In the genomic region with DNA sequence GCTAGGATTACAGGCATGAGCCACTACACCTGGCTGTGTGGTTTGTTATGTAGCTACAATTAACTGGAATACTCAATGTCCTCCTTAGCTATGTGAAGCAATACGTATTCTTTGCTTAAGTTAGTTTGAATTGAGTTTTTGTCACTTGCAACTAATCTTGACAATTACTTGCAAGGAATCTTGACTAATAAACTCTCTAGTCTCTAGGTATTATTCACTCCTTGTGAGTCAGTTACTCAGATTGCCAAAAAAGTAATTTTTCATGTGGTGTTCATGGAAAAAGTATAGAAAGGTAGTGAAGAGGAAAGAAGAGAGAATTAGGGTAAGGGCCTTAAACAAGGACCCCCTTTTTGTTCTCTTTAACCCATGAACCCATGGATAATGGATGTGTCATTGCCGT, we compare ENCODE assay signal across 1 cellular context.
TF ChIP-seq lines count a peak whose summit lies in the region.

No MANE protein-coding gene starts in this region.

TF ChIP-seq in HEK293, 187 proteins besides CTCF, POLR2A, EP300 and RAD21 (continued from another document):
- TF ChIP-seq, protein P1, sequence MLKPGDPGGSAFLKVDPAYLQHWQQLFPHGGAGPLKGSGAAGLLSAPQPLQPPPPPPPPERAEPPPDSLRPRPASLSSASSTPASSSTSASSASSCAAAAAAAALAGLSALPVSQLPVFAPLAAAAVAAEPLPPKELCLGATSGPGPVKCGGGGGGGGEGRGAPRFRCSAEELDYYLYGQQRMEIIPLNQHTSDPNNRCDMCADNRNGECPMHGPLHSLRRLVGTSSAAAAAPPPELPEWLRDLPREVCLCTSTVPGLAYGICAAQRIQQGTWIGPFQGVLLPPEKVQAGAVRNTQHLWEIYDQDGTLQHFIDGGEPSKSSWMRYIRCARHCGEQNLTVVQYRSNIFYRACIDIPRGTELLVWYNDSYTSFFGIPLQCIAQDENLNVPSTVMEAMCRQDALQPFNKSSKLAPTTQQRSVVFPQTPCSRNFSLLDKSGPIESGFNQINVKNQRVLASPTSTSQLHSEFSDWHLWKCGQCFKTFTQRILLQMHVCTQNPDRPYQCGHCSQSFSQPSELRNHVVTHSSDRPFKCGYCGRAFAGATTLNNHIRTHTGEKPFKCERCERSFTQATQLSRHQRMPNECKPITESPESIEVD (tag by site-specific recombination; IDR thresholded peaks at IDR 0.05) = 0 out of 2 replicates have a peak, but pooled peaks have one; percentile 22
- no peak for TF ChIP-seq ZNF530 (tag by site-specific recombination; IDR thresholded peaks at IDR 0.05; ENCODE audit: low read depth)
- TF ChIP-seq OVOL3 (tag by site-specific recombination; IDR thresholded peaks at IDR 0.05) = no peak
- no peak for TF ChIP-seq ZNF404 (tag by site-specific recombination; IDR thresholded peaks at IDR 0.05)
